Comparison of ENCODE assay signal across 27 cellular contexts in the genomic region with DNA sequence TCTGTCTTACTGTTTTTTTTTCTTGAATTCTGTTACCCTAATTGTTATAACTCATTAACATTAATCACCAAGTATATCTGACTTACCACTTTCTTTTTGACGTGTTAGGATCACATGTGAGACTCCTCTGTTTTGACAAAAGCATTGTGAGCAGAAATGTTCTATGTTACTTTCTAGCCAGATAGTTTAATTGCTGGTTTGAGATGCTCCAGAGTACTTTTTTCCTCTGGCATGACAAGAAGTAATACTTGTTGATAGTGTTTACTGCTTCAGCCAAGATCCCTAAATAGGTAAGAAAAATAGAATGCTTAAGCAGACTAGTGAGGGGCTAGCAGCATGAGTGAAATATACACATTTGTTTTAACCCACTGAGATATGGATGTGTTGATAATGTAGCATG.
"Had no signal": no experiment of that assay in that cellular context is flagged by ENCODE, and none has a peak within 500 bp of the region (broad histone marks: within the 10 kb centered on the region; RNA-seq: fewer than 3 reads in every experiment).

No MANE protein-coding gene starts in this region.

- H3K4me1 Mint-ChIP-seq: mesothelial cell of epicardium; naive B cell; natural killer cell; nephron progenitor cell; neural progenitor cell; stimulated activated memory B cell treated with anti-CD40 and anti-IgM and Interleukin-4, amounts not matched to agents 10 μg/mL and 1 μg/mL and 100 μg/mL, for 72 hours; stimulated activated naive CD8-positive, alpha-beta T cell treated with anti-CD3 and anti-CD28 coated beads, Interleukin-15, amount 100 ng/mL, for 72 hours had no signal

- H3K9ac ChIP-seq: neural progenitor cell had no signal

- FAIRE-seq: small intestine had no signal

- H3K4me1 ChIP-seq: left ventricle myocardium inferior, neural progenitor cell, tibial nerve had no signal

- H3K4me3 ChIP-seq: hepatocyte, left ventricle myocardium inferior, lung, neural progenitor cell, tibial nerve had no signal

- H3K27me3 Mint-ChIP-seq: naive B cell; progenitor cell of endocrine pancreas; stimulated activated memory B cell treated with anti-CD40 and anti-IgM and Interleukin-4, amounts not matched to agents 10 μg/mL and 1 μg/mL and 100 μg/mL, for 72 hours; stimulated activated naive CD8-positive, alpha-beta T cell treated with anti-CD3 and anti-CD28 coated beads, Interleukin-15, amount 100 ng/mL, for 72 hours; type B pancreatic cell had no signal

- H3K9me3 ChIP-seq: neutrophil had no signal

- H3K27ac ChIP-seq: hepatocyte, left ventricle myocardium inferior, neural progenitor cell, neutrophil, tibial nerve had no signal

- H3K27me3 ChIP-seq: hepatocyte, neural progenitor cell, neutrophil, tibial nerve had no signal

- H3K79me2 ChIP-seq: hepatocyte had no signal

- H2AFZ ChIP-seq: hepatocyte, neural progenitor cell had no signal

- H3K4me3 Mint-ChIP-seq: mesothelial cell of epicardium; naive B cell; natural killer cell; nephron progenitor cell; neural progenitor cell; stimulated activated memory B cell treated with anti-CD40 and anti-IgM and Interleukin-4, amounts not matched to agents 10 μg/mL and 1 μg/mL and 100 μg/mL, for 72 hours; stimulated activated naive CD8-positive, alpha-beta T cell treated with anti-CD3 and anti-CD28 coated beads, Interleukin-15, amount 100 ng/mL, for 72 hours; type B pancreatic cell had no signal

- H3K9me3 Mint-ChIP-seq: mesothelial cell of epicardium, neural progenitor cell, type B pancreatic cell had no signal

- H3K36me3 Mint-ChIP-seq: mesothelial cell of epicardium; naive B cell; natural killer cell; neural progenitor cell; stimulated activated memory B cell treated with anti-CD40 and anti-IgM and Interleukin-4, amounts not matched to agents 10 μg/mL and 1 μg/mL and 100 μg/mL, for 72 hours; type B pancreatic cell had no signal

- H3K27ac Mint-ChIP-seq: mesothelial cell of epicardium; naive B cell; natural killer cell; nephron progenitor cell; neural progenitor cell; progenitor cell of endocrine pancreas; stimulated activated memory B cell treated with anti-CD40 and anti-IgM and Interleukin-4, amounts not matched to agents 10 μg/mL and 1 μg/mL and 100 μg/mL, for 72 hours; stimulated activated naive CD8-positive, alpha-beta T cell treated with anti-CD3 and anti-CD28 coated beads, Interleukin-15, amount 100 ng/mL, for 72 hours; type B pancreatic cell had no signal

- H3K4me2 ChIP-seq: hepatocyte, neural progenitor cell had no signal

- H3K36me3 ChIP-seq: left ventricle myocardium inferior, neural progenitor cell, neutrophil, tibial nerve had no signal

- DNase-seq: islet precursor cell; left ventricle myocardium inferior; mesendoderm; naive B cell; natural killer cell; nephron progenitor cell; occipital lobe; retina; right cardiac atrium; small intestine; stimulated activated CD4-positive, alpha-beta T cell treated with anti-CD3 and anti-CD28 coated beads, Interleukin-1b, Interleukin-23, amount 100 ng/mL, for 48 hours; stimulated activated CD4-positive, alpha-beta T cell treated with anti-CD3 and anti-CD28 coated beads, Interleukin-2, amount 100 ng/mL, for 48 hours; stimulated activated CD4-positive, alpha-beta T cell treated with anti-CD3 and anti-CD28 coated beads, Interleukin-4, amount 100 ng/mL, for 4 hours; stimulated activated CD8-positive, alpha-beta memory T cell treated with anti-CD3 and anti-CD28 coated beads, Interleukin-4, amount 100 ng/mL, for 48 hours; stimulated activated naive CD4-positive, alpha-beta T cell treated with Interleukin-2 at 50 U/mL for 16 hours; stimulated activated naive CD8-positive, alpha-beta T cell treated with anti-CD3 and anti-CD28 coated beads, Interleukin-15, amount 100 ng/mL, for 72 hours; substantia nigra had no signal

- ATAC-seq: natural killer cell; right cardiac atrium; sciatic nerve; stimulated activated memory B cell treated with anti-CD40 and anti-IgM and Interleukin-4, amounts not matched to agents 10 μg/mL and 1 μg/mL and 100 μg/mL, for 72 hours; stimulated activated naive CD8-positive, alpha-beta T cell treated with anti-CD3 and anti-CD28 coated beads, Interleukin-15, amount 100 ng/mL, for 72 hours had no signal
